22 cellular contexts compared by ENCODE assay signal in the genomic region with DNA sequence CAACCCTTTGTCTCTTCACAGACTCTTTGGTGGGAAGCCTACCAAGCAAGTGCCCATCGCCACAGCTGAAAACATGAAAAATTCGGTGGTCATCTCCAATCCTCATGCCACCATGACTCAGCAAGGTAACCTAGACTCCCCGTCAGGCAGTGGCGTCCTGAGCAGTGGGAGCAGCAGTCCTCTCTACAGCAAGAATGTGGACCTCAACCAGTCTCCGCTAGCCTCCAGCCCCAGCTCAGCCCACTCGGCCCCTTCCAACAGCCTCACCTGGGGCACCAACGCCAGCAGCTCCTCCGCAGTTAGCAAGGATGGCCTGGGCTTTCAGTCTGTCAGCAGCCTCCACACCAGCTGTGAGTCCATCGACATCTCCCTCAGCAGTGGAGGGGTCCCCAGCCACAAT.
DNase-seq lines count a peak whose midpoint lies in the region; ATAC-seq and TF ChIP-seq lines count a peak whose summit lies in the region.
"Had no signal": no experiment of that assay in that cellular context is flagged by ENCODE, and none has a peak within 500 bp of the region (broad histone marks: within the 10 kb centered on the region; RNA-seq: fewer than 3 reads in every experiment).

No MANE protein-coding gene starts in this region.

- H3K9me3 Mint-ChIP-seq in nephron progenitor cell, result no peaks in the 10 kb centered on the region

- DNase-seq in Right ventricle myocardium inferior (ENCODE audit: missing footprints) (peak; percentile 65), cardiac septum (ENCODE audit: low spot score) (no peak), heart left ventricle (peak in 1 of 5 donors; percentile 33), nephron progenitor cell (no peak), DMS53 treated with DMSO at 0.1 percent for 48 hours (lab: John Stamatoyannopoulos, UW; ENCODE audit: unreplicated experiment) (no peak), MV-4-11 (lab: John Stamatoyannopoulos, UW) (no peak)
- DNase-seq: activated CD4-positive, alpha-beta T cell treated with anti-CD3 and anti-CD28 coated beads, Interleukin-2, amount 50 U/mL, for 48 hours; activated effector memory CD4-positive, alpha-beta T cell treated with anti-CD3 and anti-CD28 coated beads, Interleukin-2, amount 50 U/mL, for 16 hours; central memory CD4-positive, alpha-beta T cell; effector CD4-positive, alpha-beta T cell; gastrocnemius medialis; KG1; kidney; NCI-H187 treated with DMSO at 0.1 percent for 48 hours; NCI-H748 treated with DMSO at 0.1 percent for 48 hours; spleen; stimulated activated CD4-positive, alpha-beta T cell treated with anti-CD3 and anti-CD28 coated beads, Interleukin-4, amount 100 ng/mL, for 24 hours had no signal

- H3K36me3 Mint-ChIP-seq in nephron progenitor cell (ENCODE audit: low read depth), result peaks cover 81% of the 10 kb centered on the region

- H3K36me3 ChIP-seq in heart left ventricle, result peaks cover 0 to 43% (median 28%) of the 10 kb centered on the region in 9 donors
- H3K36me3 ChIP-seq: gastrocnemius medialis, prostate gland had no signal

- H3K4me1 Mint-ChIP-seq in nephron progenitor cell, result peaks cover 75% of the 10 kb centered on the region

- no peaks in the 10 kb centered on the region for H3K27me3 Mint-ChIP-seq in nephron progenitor cell (ENCODE audit: low read depth, poor library complexity)
- H3K27me3 Mint-ChIP-seq: B cell had no signal

- ATAC-seq in Right ventricle myocardium inferior, result peak; percentile 29
- ATAC-seq in heart left ventricle, result peak; percentile 10 to 47 (median 22)
- no peak for ATAC-seq in HG02885 (IDR thresholded peaks at IDR 0.05; ENCODE audit: poor library complexity, unreplicated experiment)
- no peak for ATAC-seq in HG03457 (IDR thresholded peaks at IDR 0.05; ENCODE audit: unreplicated experiment)

- peak overlapping the region; percentile 69 to 96 (median 88) for H3K27ac ChIP-seq in heart left ventricle
- H3K27ac ChIP-seq: prostate gland, SJSA1, spleen had no signal

- TF ChIP-seq CTCF in heart left ventricle (IDR thresholded peaks at IDR 0.05) (no peak), nephron progenitor cell (IDR thresholded peaks at IDR 0.05) (no peak)

- peaks cover 0 to 48% (median 15%) of the 10 kb centered on the region in 12 donors for H3K4me1 ChIP-seq in heart left ventricle
- H3K4me1 ChIP-seq: prostate gland, SJSA1 had no signal

- WGBS in heart left ventricle, 4 donors, result 52 to 70% (median 60%) methylated on average over 9 of the region's 9 CpGs

- no peaks in the 10 kb centered on the region for H3K9me3 ChIP-seq in heart left ventricle
- H3K9me3 ChIP-seq: gastrocnemius medialis, prostate gland, SJSA1, spleen had no signal

- no peak for TF ChIP-seq POLR2A in heart left ventricle (IDR thresholded peaks at IDR 0.05)

- no peak overlapping the region for H3K4me3 Mint-ChIP-seq in nephron progenitor cell
- H3K4me3 Mint-ChIP-seq: B cell had no signal

- no peaks in the 10 kb centered on the region for H3K27me3 ChIP-seq in heart left ventricle
- H3K27me3 ChIP-seq: gastrocnemius medialis, SJSA1, spleen had no signal

- peak overlapping the region; percentile 23 for H3K27ac Mint-ChIP-seq in nephron progenitor cell
- H3K27ac Mint-ChIP-seq: B cell had no signal

- H3K4me3 ChIP-seq in heart left ventricle, result peak overlapping the region; percentile 7 to 65 (median 48)
- H3K4me3 ChIP-seq: gastrocnemius medialis, prostate gland, SJSA1, spleen had no signal

- intact Hi-C loops in Right ventricle myocardium inferior (cut with DNase I), result loop anchor here (2.0 kb wide), 2 partner anchors 64 to 96 kb away; no protein-coding TSS in a partner anchor
- intact Hi-C loops in cardiac septum (cut with DNase I), result loop anchor here (2.0 to 5.0 kb wide), 3 partner anchors 44 to 64 kb away; no protein-coding TSS in a partner anchor
- intact Hi-C loops in heart left ventricle (cut with DNase I), result loop anchor here in 5 of 10 donors (5.0 to 10.0 kb wide), 4 partner anchors 46 to 96 kb away; no protein-coding TSS in a partner anchor

Comparison
In these comparisons a context has a peak if more than half of its experiments do, and no peak if none do; other contexts are left out.
1. ATAC-seq: peak in Right ventricle myocardium inferior (single experiment) and heart left ventricle (4 of 4); none in HG02885 (single experiment) and HG03457 (single experiment).